ENCODE assay signal across 26 cellular contexts in the genomic region with DNA sequence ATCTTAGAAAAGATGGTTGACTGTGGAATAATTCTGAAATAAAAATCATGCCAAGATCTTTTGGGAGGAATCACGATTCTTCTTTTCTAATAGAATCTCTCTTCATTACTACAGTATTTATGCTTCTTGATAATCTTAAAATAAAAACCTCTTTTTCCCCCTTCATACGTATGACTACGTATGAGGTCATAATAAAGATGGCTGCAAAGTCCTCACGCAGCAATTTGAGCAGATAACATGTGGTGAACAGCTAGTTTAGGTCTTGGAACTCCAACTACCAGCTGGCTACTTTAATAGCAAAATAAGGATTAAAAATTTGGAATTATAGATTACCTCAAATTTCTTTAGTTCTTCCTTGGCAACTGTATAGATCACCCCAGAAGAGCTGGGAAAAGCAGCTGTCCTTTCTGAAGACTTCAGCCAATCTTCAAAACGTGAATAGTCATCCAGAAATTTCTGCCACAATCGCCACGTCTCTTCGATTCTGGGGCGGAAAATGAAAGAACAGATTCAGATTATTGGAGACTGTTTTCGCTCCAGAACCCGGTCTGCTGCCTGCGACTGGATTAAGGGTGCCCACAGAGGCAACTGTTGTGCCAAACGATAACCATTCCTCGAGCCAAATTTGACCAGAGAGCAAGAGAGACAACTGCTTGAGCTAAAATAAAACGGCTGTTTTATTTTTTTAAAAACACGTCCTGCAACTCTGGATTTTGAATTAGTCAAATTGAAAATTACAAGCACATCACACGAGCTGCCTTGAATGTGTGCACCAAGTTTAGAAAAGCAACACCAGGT.
"Had no signal": no experiment of that assay in that cellular context is flagged by ENCODE, and none has a peak within 500 bp of the region (broad histone marks: within the 10 kb centered on the region; RNA-seq: fewer than 3 reads in every experiment).

No MANE protein-coding gene starts in this region.

- H3K4me2 ChIP-seq: hepatocyte had no signal

- H3K9me3 Mint-ChIP-seq: activated CD4-positive, alpha-beta memory T cell treated with anti-CD3 and anti-CD28 coated beads for 36 hours; activated CD4-positive, alpha-beta T cell treated with anti-CD3 and anti-CD28 coated beads, Interleukin-2, amount 10 ng/mL, durations not matched to agents 24 days and 14 days; activated naive CD4-positive, alpha-beta T cell treated with anti-CD3 and anti-CD28 coated beads, Interleukin-2, amount 50 U/mL, for 24 hours; activated T-helper 17 cell treated with anti-CD3 and anti-CD28 coated beads, Interleukin-2, amount 50 U/mL, for 72 hours; central memory CD8-positive, alpha-beta T cell; natural killer cell treated with Interleukin-12 subunit alpha and Interleukin-12 subunit beta and Interleukin-15 and Interleukin-18, amount 100 ng/mL, for 72 hours; stimulated activated memory B cell treated with anti-CD40 and anti-IgM and Interleukin-4, amounts not matched to agents 10 μg/mL and 1 μg/mL and 100 μg/mL, for 72 hours; stimulated activated naive CD8-positive, alpha-beta T cell treated with anti-CD3 and anti-CD28 coated beads, Interleukin-15, amount 100 ng/mL, for 72 hours; type B pancreatic cell had no signal

- H3K4me3 Mint-ChIP-seq: activated CD4-positive, alpha-beta memory T cell treated with anti-CD3 and anti-CD28 coated beads for 36 hours; activated CD4-positive, alpha-beta T cell treated with anti-CD3 and anti-CD28 coated beads, Interleukin-2, amount 10 ng/mL, durations not matched to agents 24 days and 14 days; activated naive CD4-positive, alpha-beta T cell treated with anti-CD3 and anti-CD28 coated beads, Interleukin-2, amount 50 U/mL, for 24 hours; activated T-helper 17 cell treated with anti-CD3 and anti-CD28 coated beads, Interleukin-2, amount 50 U/mL, for 72 hours; central memory CD8-positive, alpha-beta T cell; natural killer cell treated with Interleukin-12 subunit alpha and Interleukin-12 subunit beta and Interleukin-15 and Interleukin-18, amount 100 ng/mL, for 72 hours; stimulated activated memory B cell treated with anti-CD40 and anti-IgM and Interleukin-4, amounts not matched to agents 10 μg/mL and 1 μg/mL and 100 μg/mL, for 72 hours; stimulated activated naive CD8-positive, alpha-beta T cell treated with anti-CD3 and anti-CD28 coated beads, Interleukin-15, amount 100 ng/mL, for 72 hours; T-helper 17 cell; type B pancreatic cell had no signal

- ATAC-seq: activated T-helper 17 cell treated with anti-CD3 and anti-CD28 coated beads, Interleukin-2, amount 50 U/mL, for 72 hours; left cardiac atrium; natural killer cell treated with Interleukin-12 subunit alpha and Interleukin-12 subunit beta and Interleukin-15 and Interleukin-18, amount 100 ng/mL, for 72 hours; right cardiac atrium; stimulated activated memory B cell treated with anti-CD40 and anti-IgM and Interleukin-4, amounts not matched to agents 10 μg/mL and 1 μg/mL and 100 μg/mL, for 72 hours; stimulated activated naive CD8-positive, alpha-beta T cell treated with anti-CD3 and anti-CD28 coated beads, Interleukin-15, amount 100 ng/mL, for 72 hours; T-helper 17 cell had no signal

- H3K36me3 ChIP-seq: colonic mucosa, uterus had no signal

- H3K27me3 ChIP-seq: colonic mucosa, hepatocyte, uterus had no signal

- H3K4me3 ChIP-seq: colonic mucosa, hepatocyte, uterus had no signal

- H3K27ac Mint-ChIP-seq: activated CD4-positive, alpha-beta memory T cell treated with anti-CD3 and anti-CD28 coated beads for 36 hours; activated CD4-positive, alpha-beta T cell treated with anti-CD3 and anti-CD28 coated beads, Interleukin-2, amount 10 ng/mL, durations not matched to agents 24 days and 14 days; activated T-helper 17 cell treated with anti-CD3 and anti-CD28 coated beads, Interleukin-2, amount 50 U/mL, for 72 hours; stimulated activated memory B cell treated with anti-CD40 and anti-IgM and Interleukin-4, amounts not matched to agents 10 μg/mL and 1 μg/mL and 100 μg/mL, for 72 hours; stimulated activated naive CD8-positive, alpha-beta T cell treated with anti-CD3 and anti-CD28 coated beads, Interleukin-15, amount 100 ng/mL, for 72 hours; T-helper 17 cell; type B pancreatic cell had no signal

- H3K9me3 ChIP-seq: colonic mucosa, uterus had no signal

- H2AFZ ChIP-seq: hepatocyte had no signal

- H3K27me3 Mint-ChIP-seq: activated CD4-positive, alpha-beta memory T cell treated with anti-CD3 and anti-CD28 coated beads for 36 hours; activated CD4-positive, alpha-beta T cell treated with anti-CD3 and anti-CD28 coated beads, Interleukin-2, amount 10 ng/mL, durations not matched to agents 24 days and 14 days; activated naive CD4-positive, alpha-beta T cell treated with anti-CD3 and anti-CD28 coated beads, Interleukin-2, amount 50 U/mL, for 24 hours; activated T-helper 17 cell treated with anti-CD3 and anti-CD28 coated beads, Interleukin-2, amount 50 U/mL, for 72 hours; central memory CD8-positive, alpha-beta T cell; natural killer cell treated with Interleukin-12 subunit alpha and Interleukin-12 subunit beta and Interleukin-15 and Interleukin-18, amount 100 ng/mL, for 72 hours; stimulated activated memory B cell treated with anti-CD40 and anti-IgM and Interleukin-4, amounts not matched to agents 10 μg/mL and 1 μg/mL and 100 μg/mL, for 72 hours; stimulated activated naive CD8-positive, alpha-beta T cell treated with anti-CD3 and anti-CD28 coated beads, Interleukin-15, amount 100 ng/mL, for 72 hours; T-helper 17 cell; type B pancreatic cell had no signal

- H3K4me1 ChIP-seq: colonic mucosa, uterus had no signal

- H3K79me2 ChIP-seq: hepatocyte had no signal

- H3K27ac ChIP-seq: colonic mucosa, epithelial cell of prostate, hepatocyte, uterus had no signal

- H3K4me1 Mint-ChIP-seq: activated CD4-positive, alpha-beta T cell treated with anti-CD3 and anti-CD28 coated beads, Interleukin-2, amount 10 ng/mL, durations not matched to agents 24 days and 14 days; activated T-helper 17 cell treated with anti-CD3 and anti-CD28 coated beads, Interleukin-2, amount 50 U/mL, for 72 hours had no signal

- DNase-seq: activated CD4-positive, alpha-beta memory T cell treated with anti-CD3 and anti-CD28 coated beads for 36 hours; activated CD4-positive, alpha-beta T cell treated with anti-CD3 and anti-CD28 coated beads, Interleukin-2, amount 10 ng/mL, durations not matched to agents 24 days and 14 days; activated CD4-positive, CD25-positive, alpha-beta regulatory T cell treated with anti-CD3 and anti-CD28 coated beads, Interleukin-2, amount 50 U/mL, for 72 hours; activated CD8-positive, alpha-beta memory T cell treated with anti-CD3 and anti-CD28 coated beads, Interleukin-2, amount 50 U/mL, for 4 hours; activated T-cell treated with anti-CD3 and anti-CD28 coated beads, Interleukin-2, amount 50 U/mL, for 1 hour; anterior cingulate cortex; colonic mucosa; effector CD8-positive, alpha-beta T cell; islet precursor cell; left cardiac atrium; mammary epithelial cell; right cardiac atrium; small intestine; stimulated activated CD4-positive, alpha-beta T cell treated with anti-CD3 and anti-CD28 coated beads, Interleukin-4, amount 100 ng/mL, for 24 hours; stimulated activated naive CD8-positive, alpha-beta T cell treated with anti-CD3 and anti-CD28 coated beads, Interleukin-15, amount 100 ng/mL, for 72 hours; substantia nigra; T-helper 17 cell; uterus had no signal
